In the genomic region with DNA sequence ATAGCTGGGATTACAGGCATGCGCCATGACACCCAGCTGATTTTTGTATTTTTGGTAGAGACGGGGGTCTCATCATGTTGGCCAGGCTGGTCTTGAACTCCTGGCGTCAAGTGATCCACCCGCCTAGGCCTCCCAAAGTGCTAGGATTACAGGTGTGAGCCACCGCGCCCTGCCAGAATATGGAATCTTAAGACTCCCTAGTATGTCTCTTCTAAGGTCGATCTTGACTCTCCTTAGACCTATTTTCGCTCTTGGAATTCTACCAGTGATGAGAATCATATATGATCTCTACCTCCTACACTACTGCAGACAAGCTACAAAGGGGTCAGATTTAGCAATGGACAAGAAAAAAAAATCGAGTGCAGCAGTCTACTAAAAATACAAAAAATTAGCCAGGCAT, we compare ENCODE assay signal across 27 cellular contexts. TPM values are rescaled to one million over a fixed set of nuclear protein-coding genes. Genes with fewer than 3 reads are reported as not detected.
DNase-seq lines count a peak whose midpoint lies in the region; ATAC-seq and TF ChIP-seq lines count a peak whose summit lies in the region.
"Had no signal": no experiment of that assay in that cellular context is flagged by ENCODE, and none has a peak within 500 bp of the region (broad histone marks: within the 10 kb centered on the region; RNA-seq: fewer than 3 reads in every experiment).

No MANE protein-coding gene starts in this region.

- H3K27me3 Mint-ChIP-seq in T-helper 1 cell treated with Interleukin-12 subunit alpha and Interleukin-12 subunit beta and Interleukin-4 antibody, amounts not matched to agents 30 μg/mL and 1 μg/mL, for 36 hours (ENCODE audit: low read depth), result no peaks in the 10 kb centered on the region
- no peaks in the 10 kb centered on the region for H3K27me3 Mint-ChIP-seq in natural killer cell treated with Interleukin-12 subunit alpha and Interleukin-12 subunit beta and Interleukin-15 and Interleukin-18, amount 100 ng/mL, for 72 hours
- H3K27me3 Mint-ChIP-seq in natural killer cell (ENCODE audit: low read depth in 2 of 2), result no peaks in the 10 kb centered on the region
- no peaks in the 10 kb centered on the region for H3K27me3 Mint-ChIP-seq in dendritic cell treated with granulocyte-macrophage colony-stimulating factor and Interleukin-4, amounts not matched to agents 40 ng/mL and 50 ng/mL, for 4 days
- H3K27me3 Mint-ChIP-seq: CD4-positive, alpha-beta T cell; progenitor cell of endocrine pancreas had no signal

- peaks cover 51% of the 10 kb centered on the region for H3K36me3 Mint-ChIP-seq in T-helper 1 cell treated with Interleukin-12 subunit alpha and Interleukin-12 subunit beta and Interleukin-4 antibody, amounts not matched to agents 30 μg/mL and 1 μg/mL, for 36 hours (ENCODE audit: low read depth)
- H3K36me3 Mint-ChIP-seq in natural killer cell treated with Interleukin-12 subunit alpha and Interleukin-12 subunit beta and Interleukin-15 and Interleukin-18, amount 100 ng/mL, for 72 hours, result peaks cover 35% of the 10 kb centered on the region
- H3K36me3 Mint-ChIP-seq in natural killer cell, result peaks cover 25% of the 10 kb centered on the region
- peaks cover 75% of the 10 kb centered on the region for H3K36me3 Mint-ChIP-seq in dendritic cell treated with granulocyte-macrophage colony-stimulating factor and Interleukin-4, amounts not matched to agents 40 ng/mL and 50 ng/mL, for 4 days (ENCODE audit: low read depth)

- no peaks in the 10 kb centered on the region for H3K9me3 Mint-ChIP-seq in T-helper 1 cell treated with Interleukin-12 subunit alpha and Interleukin-12 subunit beta and Interleukin-4 antibody, amounts not matched to agents 30 μg/mL and 1 μg/mL, for 36 hours
- H3K9me3 Mint-ChIP-seq in natural killer cell treated with Interleukin-12 subunit alpha and Interleukin-12 subunit beta and Interleukin-15 and Interleukin-18, amount 100 ng/mL, for 72 hours, result no peaks in the 10 kb centered on the region
- H3K9me3 Mint-ChIP-seq in natural killer cell, result no peaks in the 10 kb centered on the region
- H3K9me3 Mint-ChIP-seq in dendritic cell treated with granulocyte-macrophage colony-stimulating factor and Interleukin-4, amounts not matched to agents 40 ng/mL and 50 ng/mL, for 4 days, result no peaks in the 10 kb centered on the region
- H3K9me3 Mint-ChIP-seq: CD4-positive, alpha-beta T cell; endodermal cell; immature natural killer cell had no signal

- no peak for DNase-seq in T-helper 1 cell
- no peak for DNase-seq in natural killer cell treated with Interleukin-12 subunit alpha and Interleukin-12 subunit beta and Interleukin-15 and Interleukin-18, amount 100 ng/mL, for 72 hours (ENCODE audit: low spot score)
- no peak for DNase-seq in natural killer cell
- DNase-seq in NCI-H187 treated with DMSO at 0.1 percent for 48 hours (lab: John Stamatoyannopoulos, UW), result no peak
- no peak for DNase-seq in globus pallidus (ENCODE audit: low spot score)
- DNase-seq in germinal center (ENCODE audit: low spot score), result no peak
- DNase-seq: 8988T; activated CD4-positive, alpha-beta T cell treated with anti-CD3 and anti-CD28 coated beads, Interleukin-2, amount 50 U/mL, for 1 hour; activated naive CD4-positive, alpha-beta T cell; anterior cingulate cortex; CD4-positive, alpha-beta T cell; cortex of kidney; endodermal cell; esophagus squamous epithelium; gastrocnemius medialis; hypothalamus; immature natural killer cell; mesendoderm; MM.1S; NCI-H1417; NCI-H774; sigmoid colon; stimulated activated naive CD4-positive, alpha-beta T cell treated with Interleukin-2 at 50 U/mL for 16 hours; uterus had no signal

- intact Hi-C loops in natural killer cell (cut with micrococcal nuclease), result no loop called here
- intact Hi-C loops in dendritic cell treated with granulocyte-macrophage colony-stimulating factor and Interleukin-4, amounts not matched to agents 40 ng/mL and 50 ng/mL, for 4 days (cut with micrococcal nuclease), result loop anchor here (10.0 kb wide), 1 partner anchor 142 kb away; no protein-coding TSS in a partner anchor

- no peak for TF ChIP-seq CTCF in natural killer cell (IDR thresholded peaks at IDR 0.05)

- H3K4me3 Mint-ChIP-seq in T-helper 1 cell treated with Interleukin-12 subunit alpha and Interleukin-12 subunit beta and Interleukin-4 antibody, amounts not matched to agents 30 μg/mL and 1 μg/mL, for 36 hours, result no peak overlapping the region
- H3K4me3 Mint-ChIP-seq in natural killer cell treated with Interleukin-12 subunit alpha and Interleukin-12 subunit beta and Interleukin-15 and Interleukin-18, amount 100 ng/mL, for 72 hours, result no peak overlapping the region
- no peak overlapping the region for H3K4me3 Mint-ChIP-seq in natural killer cell
- no peak overlapping the region for H3K4me3 Mint-ChIP-seq in dendritic cell treated with granulocyte-macrophage colony-stimulating factor and Interleukin-4, amounts not matched to agents 40 ng/mL and 50 ng/mL, for 4 days
- H3K4me3 Mint-ChIP-seq: CD4-positive, alpha-beta T cell; endodermal cell; immature natural killer cell had no signal

- peak overlapping the region; percentile 73 for H3K27ac Mint-ChIP-seq in T-helper 1 cell treated with Interleukin-12 subunit alpha and Interleukin-12 subunit beta and Interleukin-4 antibody, amounts not matched to agents 30 μg/mL and 1 μg/mL, for 36 hours
- H3K27ac Mint-ChIP-seq in natural killer cell treated with Interleukin-12 subunit alpha and Interleukin-12 subunit beta and Interleukin-15 and Interleukin-18, amount 100 ng/mL, for 72 hours, result peak overlapping the region; percentile 42 to 58
- H3K27ac Mint-ChIP-seq in natural killer cell, result no peak overlapping the region
- H3K27ac Mint-ChIP-seq in dendritic cell treated with granulocyte-macrophage colony-stimulating factor and Interleukin-4, amounts not matched to agents 40 ng/mL and 50 ng/mL, for 4 days, result peak overlapping the region; percentile 62
- H3K27ac Mint-ChIP-seq: CD4-positive, alpha-beta T cell; endodermal cell; progenitor cell of endocrine pancreas had no signal

- no peak for ATAC-seq in natural killer cell treated with Interleukin-12 subunit alpha and Interleukin-12 subunit beta and Interleukin-15 and Interleukin-18, amount 100 ng/mL, for 72 hours
- ATAC-seq in natural killer cell, result no peak
- ATAC-seq: gastrocnemius medialis had no signal

- peaks cover 13% of the 10 kb centered on the region for H3K4me1 Mint-ChIP-seq in T-helper 1 cell treated with Interleukin-12 subunit alpha and Interleukin-12 subunit beta and Interleukin-4 antibody, amounts not matched to agents 30 μg/mL and 1 μg/mL, for 36 hours (ENCODE audit: low read depth)
- peaks cover 3 to 5% of the 10 kb centered on the region in 2 donors for H3K4me1 Mint-ChIP-seq in natural killer cell treated with Interleukin-12 subunit alpha and Interleukin-12 subunit beta and Interleukin-15 and Interleukin-18, amount 100 ng/mL, for 72 hours (ENCODE audit: low read depth in 2 of 2)
- peaks cover 0 to 4% of the 10 kb centered on the region in 2 donors for H3K4me1 Mint-ChIP-seq in natural killer cell
- peaks cover 6% of the 10 kb centered on the region for H3K4me1 Mint-ChIP-seq in dendritic cell treated with granulocyte-macrophage colony-stimulating factor and Interleukin-4, amounts not matched to agents 40 ng/mL and 50 ng/mL, for 4 days (ENCODE audit: low read depth)
- H3K4me1 Mint-ChIP-seq: endodermal cell, immature natural killer cell had no signal

RNA-seq across cellular contexts. Expression of a gene that starts 19.3 kb away (rescaled TPM):
- total RNA-seq in natural killer cell treated with Interleukin-12 subunit alpha and Interleukin-12 subunit beta and Interleukin-15 and Interleukin-18, amount 100 ng/mL, for 72 hours, result 10 to 100 TPM; 12.0 to 31.8 TPM
- total RNA-seq in natural killer cell, result 10 to 100 TPM in 2 of 3 donors, 1 to 10 TPM in 1; 8.4 to 11.6 (median 10.8) TPM

RNA-seq across cellular contexts. Expression of a gene that starts 19.4 kb away (rescaled TPM):
- total RNA-seq in natural killer cell treated with Interleukin-12 subunit alpha and Interleukin-12 subunit beta and Interleukin-15 and Interleukin-18, amount 100 ng/mL, for 72 hours, result 10 to 100 TPM; 42.2 to 43.7 TPM
- 100 to 1,000 TPM in 1 of 3 donors, 10 to 100 TPM in 2; 76.9 to 110 (median 85.5) TPM for total RNA-seq in natural killer cell

RNA-seq across cellular contexts. Expression of a gene that starts 47.4 kb away (rescaled TPM):
- total RNA-seq in natural killer cell treated with Interleukin-12 subunit alpha and Interleukin-12 subunit beta and Interleukin-15 and Interleukin-18, amount 100 ng/mL, for 72 hours, result 100 to 1,000 TPM in 1 of 2 donors, 10 to 100 TPM in 1; 93.4 to 111 TPM
- total RNA-seq in natural killer cell, result 10 to 100 TPM; 72.0 to 87.7 (median 72.8) TPM

RNA-seq across cellular contexts. Expression of a gene that starts 52.0 kb away (rescaled TPM):
- total RNA-seq in natural killer cell treated with Interleukin-12 subunit alpha and Interleukin-12 subunit beta and Interleukin-15 and Interleukin-18, amount 100 ng/mL, for 72 hours, result 100 to 1,000 TPM; 110 to 135 TPM
- 100 to 1,000 TPM in 2 of 3 donors, 10 to 100 TPM in 1; 98.1 to 132 (median 105) TPM for total RNA-seq in natural killer cell

Comparison
In these comparisons a context has a peak if more than half of its experiments do, and no peak if none do; other contexts are left out.
1. H3K27ac Mint-ChIP-seq: peak in T-helper 1 cell treated with Interleukin-12 subunit alpha and Interleukin-12 subunit beta and Interleukin-4 antibody, amounts not matched to agents 30 μg/mL and 1 μg/mL, for 36 hours (single experiment), natural killer cell treated with Interleukin-12 subunit alpha and Interleukin-12 subunit beta and Interleukin-15 and Interleukin-18, amount 100 ng/mL, for 72 hours (2 of 2) and dendritic cell treated with granulocyte-macrophage colony-stimulating factor and Interleukin-4, amounts not matched to agents 40 ng/mL and 50 ng/mL, for 4 days (single experiment); none in natural killer cell (0 of 2).